10 cellular contexts compared by ENCODE assay signal in the genomic region with DNA sequence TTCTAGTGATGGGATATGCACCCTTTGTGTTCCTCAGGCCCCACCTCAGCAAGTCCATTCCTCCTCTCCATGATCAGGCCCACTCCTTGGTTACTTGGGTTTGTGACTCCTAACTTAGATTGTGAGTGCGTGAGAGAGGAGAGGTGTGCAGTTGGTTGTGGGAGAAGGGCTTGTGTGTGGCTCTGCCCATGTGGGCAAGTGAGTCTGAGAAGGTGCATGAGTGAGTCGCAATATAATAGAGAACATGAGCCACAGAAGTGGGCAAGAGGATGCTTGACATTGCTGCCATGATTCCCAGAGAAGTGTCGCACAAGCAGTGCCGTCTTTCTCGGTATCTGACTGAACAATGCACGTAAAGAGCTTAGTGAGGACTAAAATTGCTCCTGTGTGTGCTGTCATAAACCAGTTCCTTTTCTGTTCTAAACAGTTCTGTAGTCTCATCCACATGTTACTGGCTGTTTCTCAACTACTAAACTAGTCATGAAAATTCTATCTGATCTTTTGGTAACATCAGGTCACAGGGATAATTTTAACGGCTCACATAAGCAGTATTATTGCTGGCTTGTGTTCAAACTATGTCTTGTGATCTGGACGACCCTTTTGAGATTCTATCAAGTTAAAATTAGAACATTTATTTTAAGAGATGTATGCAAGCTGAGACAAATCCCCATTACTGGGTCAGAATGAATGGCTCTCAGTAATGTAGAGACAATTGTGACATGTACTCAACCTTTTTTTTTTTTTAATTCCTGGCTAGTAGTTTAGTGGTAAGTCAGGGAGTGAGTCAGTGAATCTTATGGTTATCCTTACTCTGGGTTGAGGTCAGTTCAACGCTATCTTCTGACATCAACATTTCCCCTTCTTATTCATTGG. TPM values are rescaled to one million over a fixed set of nuclear protein-coding genes. Genes with fewer than 3 reads are reported as not detected.
DNase-seq lines count a peak whose midpoint lies in the region; ATAC-seq, FAIRE-seq and TF ChIP-seq lines count a peak whose summit lies in the region.
"Had no signal": no experiment of that assay in that cellular context is flagged by ENCODE, and none has a peak within 500 bp of the region (broad histone marks: within the 10 kb centered on the region; RNA-seq: fewer than 3 reads in every experiment).

No MANE protein-coding gene starts in this region.

- peaks cover 2% of the 10 kb centered on the region for H3K9me1 ChIP-seq in keratinocyte (ENCODE audit: control insufficient read depth, extremely low read depth, insufficient read depth, low read length)

- no peaks in the 10 kb centered on the region for H3K9me3 ChIP-seq in keratinocyte (ENCODE audit: control insufficient read depth, low read depth, low read length)
- no peaks in the 10 kb centered on the region for H3K9me3 ChIP-seq in aorta (ENCODE audit: control insufficient read depth, low read length)

- H3K9ac ChIP-seq in keratinocyte (ENCODE audit: control insufficient read depth, extremely low read depth, insufficient read depth, low read length) = no peak overlapping the region
- H3K9ac ChIP-seq: parathyroid adenoma had no signal

- ATAC-seq in Right ventricle myocardium inferior (peak; percentile 30), aorta (ENCODE audit: low FRiP score) (peak; percentile 62), GM21825 (IDR thresholded peaks at IDR 0.05; ENCODE audit: unreplicated experiment) (no peak), GM19452 (IDR thresholded peaks at IDR 0.05; ENCODE audit: unreplicated experiment) (no peak), GM18519 (IDR thresholded peaks at IDR 0.05; ENCODE audit: low FRiP score, unreplicated experiment) (no peak)

- no peaks in the 10 kb centered on the region for H3K27me3 ChIP-seq in brain microvascular endothelial cell (replicated peaks)
- H3K27me3 ChIP-seq in keratinocyte (ENCODE audit: control insufficient read depth, extremely low read depth, insufficient read depth, low read length) = no peaks in the 10 kb centered on the region
- no peaks in the 10 kb centered on the region for H3K27me3 ChIP-seq in aorta (ENCODE audit: control insufficient read depth in 1 of 2, insufficient read depth in 2 of 2, low read length in 1 of 2)

- H3K79me2 ChIP-seq in keratinocyte (ENCODE audit: control insufficient read depth, insufficient read depth, low read length) = no peaks in the 10 kb centered on the region
- H3K79me2 ChIP-seq: parathyroid adenoma had no signal

- 31 to 36% methylated on average over 9 of the region's 9 CpGs for WGBS in aorta, 2 donors

- no peak for TF ChIP-seq CTCF in brain microvascular endothelial cell (IDR thresholded peaks at IDR 0.05; ENCODE audit: low read depth, low read length, missing control alignments)
- no peak for TF ChIP-seq CTCF in keratinocyte (optimal IDR thresholded peaks at IDR 0.05 in 1 of 3, IDR thresholded peaks at IDR 0.05 in 1 of 3, conservative IDR thresholded peaks at IDR 0.05 in 1 of 3; ENCODE audit: extremely low read depth in 1 of 3, insufficient read depth in 2 of 3, low read length in 3 of 3)

- FAIRE-seq in keratinocyte (lab: Jason Lieb, UNC) = no peak

- peaks cover 6% of the 10 kb centered on the region for H3K4me1 ChIP-seq in keratinocyte (ENCODE audit: control insufficient read depth, extremely low read depth, insufficient read depth, low read length)
- H3K4me1 ChIP-seq in aorta (ENCODE audit: control insufficient read depth in 1 of 2, insufficient read depth in 2 of 2, low read length in 2 of 2) = peaks cover 2 to 6% of the 10 kb centered on the region in 2 donors
- H3K4me1 ChIP-seq: parathyroid adenoma had no signal

- H2AFZ ChIP-seq in keratinocyte (ENCODE audit: control insufficient read depth, low read length) = no peak overlapping the region
- H2AFZ ChIP-seq: parathyroid adenoma had no signal

- no peaks in the 10 kb centered on the region for H4K20me1 ChIP-seq in keratinocyte (ENCODE audit: control insufficient read depth, extremely low read depth, insufficient read depth, low read length)

- H3K27ac ChIP-seq in brain microvascular endothelial cell (peak overlapping the region; percentile 80), keratinocyte (ENCODE audit: control insufficient read depth, insufficient read depth, low read length) (no peak overlapping the region), aorta (ENCODE audit: low read depth in 1 of 2, low read length in 2 of 2) (peak overlapping the region; percentile 28 to 50)
- H3K27ac ChIP-seq: parathyroid adenoma had no signal

- H3K4me3 ChIP-seq in brain microvascular endothelial cell (ENCODE audit: low read depth, low read length) (no peak overlapping the region), keratinocyte (ENCODE audit: control insufficient read depth in 2 of 3, extremely low read depth in 1 of 3, insufficient read depth in 2 of 3, low read depth in 1 of 3, low read length in 3 of 3) (no peak overlapping the region), aorta (ENCODE audit: low read length in 2 of 2) (no peak overlapping the region)

- H3K4me2 ChIP-seq in keratinocyte (ENCODE audit: control insufficient read depth, extremely low read depth, insufficient read depth, low read depth, low read length) = peak overlapping the region; percentile 9

- in situ Hi-C loops in brain microvascular endothelial cell (cut with HindIII; ENCODE audit: low pct_ligation_motif_present, low sequenced_read_pairs) = no loop called here

- H3K36me3 ChIP-seq in brain microvascular endothelial cell (replicated peaks) (no peaks in the 10 kb centered on the region), keratinocyte (ENCODE audit: control insufficient read depth in 2 of 2, extremely low read depth in 1 of 2, insufficient read depth in 2 of 2, low read length in 2 of 2) (no peaks in the 10 kb centered on the region), aorta (ENCODE audit: control insufficient read depth in 1 of 2, insufficient read depth in 2 of 2, low read length in 1 of 2) (peaks cover 0 to 2% of the 10 kb centered on the region in 2 donors)

- dilution Hi-C loops in keratinocyte (cut with MboI; ENCODE audit: extremely low pct_ligation_motif_present, low sequenced_read_pairs) = no loop called here

- DNase-seq in Right ventricle myocardium inferior (ENCODE audit: missing footprints) (no peak), cardiac septum (ENCODE audit: low spot score) (no peak), brain microvascular endothelial cell (peak; percentile 84), keratinocyte (ENCODE audit: low read depth, low spot score) (peak; percentile 9), aorta (no peak)
- DNase-seq: activated CD4-positive, alpha-beta T cell treated with anti-CD3 and anti-CD28 coated beads, Interleukin-2, amount 50 U/mL, for 4 hours had no signal

- intact Hi-C loops in Right ventricle myocardium inferior (cut with DNase I) (loop anchor here (5.0 kb wide), 1 partner anchor 40 kb away; no protein-coding TSS in a partner anchor), cardiac septum (cut with DNase I) (no loop called here), aorta (cut with DNase I) (loop anchor here (5.0 to 10.0 kb wide), 2 partner anchors 45 to 62 kb away; no protein-coding TSS in a partner anchor)

RNA-seq across cellular contexts. Expression of a gene that starts 25.6 kb away (rescaled TPM):
- 202 TPM for total RNA-seq in Right ventricle myocardium inferior
- 123 TPM for total RNA-seq in cardiac septum
- polyA plus RNA-seq in keratinocyte = 20.6 to 25.7 TPM (median 25.2 TPM) in 3 replicates
- 14.0 TPM for polyA plus RNA-seq in keratinocyte (2011; ENCODE audit: low read depth)
- polyA plus RNA-seq in keratinocyte (2011; cell fraction: cytosol; rRNA removed) = 20.0 and 42.6 TPM in 2 replicates
- 14.6 and 17.5 TPM in 2 replicates for polyA plus RNA-seq in keratinocyte (2011; cell fraction: nucleus; rRNA removed)
- 31.1 and 40.7 TPM in 2 replicates for polyA plus RNA-seq in keratinocyte (2012; ENCODE audit: low replicate concordance)
- 15.1 to 24.6 TPM (median 17.9 TPM) in 3 replicates for polyA minus RNA-seq in keratinocyte
- polyA minus RNA-seq in keratinocyte (2011; cell fraction: cytosol; rRNA and poly(A)+ RNA removed) = 20.5 TPM
- polyA minus RNA-seq in keratinocyte (2011; cell fraction: nucleus; rRNA and poly(A)+ RNA removed) = 7.6 and 8.1 TPM in 2 replicates
- 10 to 100 TPM; 67.3 to 91.7 TPM for total RNA-seq in aorta
- 100 to 1,000 TPM in 1 of 2 donors, 10 to 100 TPM in 1; 73.6 to 101 TPM for polyA plus RNA-seq in aorta

Comparison
In these comparisons a context has a peak if more than half of its experiments do, and no peak if none do; other contexts are left out.
1. ATAC-seq: peak in Right ventricle myocardium inferior (single experiment) and aorta (single experiment); none in GM21825 (single experiment), GM19452 (single experiment) and GM18519 (single experiment).
2. DNase-seq: peak in brain microvascular endothelial cell (single experiment) and keratinocyte (single experiment); none in Right ventricle myocardium inferior (single experiment), cardiac septum (single experiment) and aorta (0 of 2).